ENCODE assay signal across 30 cellular contexts in genomic region chr15:48572823-48573222, GRCh38.
"Had no signal": no experiment of that assay in that cellular context is flagged by ENCODE, and none has a peak within 500 bp of the region (broad histone marks: within the 10 kb centered on the region; RNA-seq: fewer than 3 reads in every experiment).

No MANE protein-coding gene starts in this region.

- H3K4me1 ChIP-seq: lower lobe of right lung, pancreas, prostate gland, testis, transverse colon had no signal

- H3K27me3 Mint-ChIP-seq: naive B cell; stimulated activated naive B cell treated with anti-CD40 and anti-IgM and Interleukin-4, amounts not matched to agents 10 μg/mL and 1 μg/mL and 100 μg/mL, for 72 hours had no signal

- H3K36me3 Mint-ChIP-seq: naive B cell; natural killer cell; stimulated activated naive B cell treated with anti-CD40 and anti-IgM and Interleukin-4, amounts not matched to agents 10 μg/mL and 1 μg/mL and 100 μg/mL, for 72 hours had no signal

- H3K27ac ChIP-seq: left lung, lower lobe of right lung, pancreas, prostate gland, skin epidermis, stomach, testis, thyroid gland, transverse colon, upper lobe of left lung, vagina had no signal

- H3K4me3 Mint-ChIP-seq: immature natural killer cell; mesothelial cell of epicardium; naive B cell; natural killer cell; nephron progenitor cell; stimulated activated naive B cell treated with anti-CD40 and anti-IgM and Interleukin-4, amounts not matched to agents 10 μg/mL and 1 μg/mL and 100 μg/mL, for 72 hours had no signal

- H3K27ac Mint-ChIP-seq: immature natural killer cell; mesothelial cell of epicardium; naive B cell; natural killer cell; nephron progenitor cell; stimulated activated naive B cell treated with anti-CD40 and anti-IgM and Interleukin-4, amounts not matched to agents 10 μg/mL and 1 μg/mL and 100 μg/mL, for 72 hours had no signal

- H3K4me1 Mint-ChIP-seq: immature natural killer cell; mesothelial cell of epicardium; naive B cell; natural killer cell; nephron progenitor cell; stimulated activated naive B cell treated with anti-CD40 and anti-IgM and Interleukin-4, amounts not matched to agents 10 μg/mL and 1 μg/mL and 100 μg/mL, for 72 hours had no signal

- H3K36me3 ChIP-seq: left lung, lower lobe of right lung, pancreas, prostate gland, thyroid gland, transverse colon, upper lobe of left lung, vagina had no signal

- H3K4me3 ChIP-seq: left lung, lower lobe of right lung, pancreas, prostate gland, skin epidermis, stomach, testis, thyroid gland, transverse colon, upper lobe of left lung, vagina had no signal

- H3K9me3 ChIP-seq: left lung, lower lobe of right lung, pancreas, prostate gland, stomach, testis, thyroid gland, transverse colon, upper lobe of left lung, vagina had no signal

- DNase-seq: hypothalamus; immature natural killer cell; kidney; left colon; left lung; lower lobe of right lung; mammary epithelial cell; mesenchymal stem cell; naive B cell; natural killer cell; nephron progenitor cell; pancreas; posterior cingulate gyrus; retina; right cardiac atrium; stimulated activated CD4-positive, alpha-beta T cell treated with anti-CD3 and anti-CD28 coated beads, Interleukin-12 subunit alpha, Interleukin-12 subunit beta, amount 100 ng/mL, for 4 hours; stimulated activated CD4-positive, alpha-beta T cell treated with anti-CD3 and anti-CD28 coated beads, Interleukin-15, amount 100 ng/mL, for 24 hours; stimulated activated CD4-positive, alpha-beta T cell treated with anti-CD3 and anti-CD28 coated beads, Interleukin-2, amount 100 ng/mL, for 24 hours; stimulated activated CD4-positive, alpha-beta T cell treated with anti-CD3 and anti-CD28 coated beads, Interleukin-4, amount 100 ng/mL, for 1 hour; stimulated activated naive B cell treated with anti-CD40 and anti-IgM and Interleukin-4, amounts not matched to agents 10 μg/mL and 1 μg/mL and 100 μg/mL, for 72 hours; stimulated activated naive CD8-positive, alpha-beta T cell treated with anti-CD3 and anti-CD28 coated beads, Interleukin-15, Interleukin-2, amounts not matched to agents 100 U/mL and 50 U/mL, for 24 hours; stomach; testis; thyroid gland; transverse colon; upper lobe of left lung had no signal

- H3K27me3 ChIP-seq: left lung, pancreas, stomach, testis, thyroid gland, transverse colon, upper lobe of left lung, vagina had no signal
